In genomic region chr7:107034553-107034952, GRCh38 we compare ENCODE assay signal across 11 cellular contexts.
"Had no signal": no experiment of that assay in that cellular context is flagged by ENCODE, and none has a peak within 500 bp of the region (broad histone marks: within the 10 kb centered on the region; RNA-seq: fewer than 3 reads in every experiment).

No MANE protein-coding gene starts in this region.

- H2AFZ ChIP-seq: GM23248 had no signal

- H3K27ac ChIP-seq: GM23248 had no signal

- H3K9me3 ChIP-seq: HAP-1 had no signal

- H3K4me2 ChIP-seq: GM23338 had no signal

- FAIRE-seq: H1, H54 had no signal

- H3K4me3 ChIP-seq: GM23248, GM23338, HAP-1 had no signal

- DNase-seq: GM23248, GOT3, H7, H9, HCEC 1CT, HFFc6 had no signal

- H3K4me1 ChIP-seq: HAP-1 had no signal

- H3K36me3 ChIP-seq: HAP-1 had no signal

- H3K9ac ChIP-seq: GM23248 had no signal

- ATAC-seq: GM23338, HCT116 had no signal
